ENCODE assay signal across 25 cellular contexts in genomic region chr20:37453288-37453687, GRCh38.
DNase-seq lines count a peak whose midpoint lies in the region; ATAC-seq and TF ChIP-seq lines count a peak whose summit lies in the region.
"Had no signal": no experiment of that assay in that cellular context is flagged by ENCODE, and none has a peak within 500 bp of the region (broad histone marks: within the 10 kb centered on the region; RNA-seq: fewer than 3 reads in every experiment).

No MANE protein-coding gene starts in this region.

- no peaks in the 10 kb centered on the region for H3K79me2 ChIP-seq in GM23338 (replicated peaks; ENCODE audit: insufficient read depth)

- H3K27ac Mint-ChIP-seq in CD14-positive monocyte (peak overlapping the region in 1 of 7 donors; percentile 34), GM23338 (no peak overlapping the region)
- H3K27ac Mint-ChIP-seq: CD8-positive, alpha-beta T cell had no signal

- H3K27ac ChIP-seq in GM23338 (ENCODE audit: low read depth) (no peak overlapping the region), RWPE2 (ENCODE audit: poor library complexity, severe bottlenecking) (no peak overlapping the region)
- H3K27ac ChIP-seq: PC-9, RWPE1 had no signal

- no peak for TF ChIP-seq CTCF in CD14-positive monocyte (IDR thresholded peaks at IDR 0.05)
- TF ChIP-seq CTCF in GM23338 (conservative IDR thresholded peaks at IDR 0.05; ENCODE audit: low read depth in 2 of 2): no peak
- TF ChIP-seq CTCF in RWPE2 (IDR thresholded peaks at IDR 0.05; ENCODE audit: poor library complexity, severe bottlenecking): no peak

- no peak for ATAC-seq in GM23338
- ATAC-seq in RWPE2 (ENCODE audit: low read depth): 0 out of 3 replicates have a peak, but pooled peaks have one; percentile 8
- ATAC-seq: CD8-positive, alpha-beta T cell had no signal

- no peaks in the 10 kb centered on the region for H3F3A ChIP-seq in GM23338 (replicated peaks; ENCODE audit: low read depth)

- no peaks in the 10 kb centered on the region for H3K36me3 ChIP-seq in GM23338 (ENCODE audit: insufficient read depth)
- H3K36me3 ChIP-seq in RWPE2 (ENCODE audit: low read depth): no peaks in the 10 kb centered on the region
- H3K36me3 ChIP-seq: MG63 had no signal

- H3K9me3 Mint-ChIP-seq in CD14-positive monocyte (peaks cover 10 to 31% (median 28%) of the 10 kb centered on the region in 7 donors), GM23338 (peaks cover 22% of the 10 kb centered on the region)

- H3K27me3 ChIP-seq in GM23338 (ENCODE audit: insufficient read depth) (no peaks in the 10 kb centered on the region), RWPE2 (ENCODE audit: insufficient read depth, poor library complexity, severe bottlenecking) (no peaks in the 10 kb centered on the region)

- no peaks in the 10 kb centered on the region for H4K20me1 ChIP-seq in GM23338 (replicated peaks; ENCODE audit: insufficient read depth)

- H3K4me1 Mint-ChIP-seq in CD14-positive monocyte (no peaks in the 10 kb centered on the region), GM23338 (no peaks in the 10 kb centered on the region)

- H3K4me3 ChIP-seq in GM23338: no peak overlapping the region
- no peak overlapping the region for H3K4me3 ChIP-seq in RWPE2 (ENCODE audit: severe bottlenecking)
- H3K4me3 ChIP-seq: MG63, PC-9 had no signal

- peak; percentile 4 for DNase-seq in CD14-positive monocyte (ENCODE audit: low spot score)
- DNase-seq in GM23338 (ENCODE audit: low spot score): no peak
- no peak for DNase-seq in RWPE2 (ENCODE audit: low spot score)
- DNase-seq in mesenteric fat pad (ENCODE audit: low spot score): peak; percentile 57
- no peak for DNase-seq in activated T-cell treated with anti-CD3 and anti-CD28 coated beads, Interleukin-2, amount 50 U/mL, for 48 hours
- DNase-seq in SIG-M5 (lab: John Stamatoyannopoulos, UW): no peak
- no peak for DNase-seq in T-helper 2 cell
- DNase-seq: C1 segment of cervical spinal cord; CD8-positive, alpha-beta T cell; DMS 273 treated with DMSO at 0.1 percent for 48 hours; DMS79; GF-D8; KG1; MG63; NCI-H1105 treated with DMSO at 0.1 percent for 48 hours; NCI-H146; NCI-H1930; NCI-H2107; NCI-H446; NCI-H524 treated with DMSO at 0.1 percent for 48 hours; NCI-H82; NK-92 treated with Interleukin-12 subunit alpha and Interleukin-12 subunit beta, amount 100 ng/mL, for 24 hours; PC-9 had no signal

- H2AFZ ChIP-seq in GM23338: no peak overlapping the region
- H2AFZ ChIP-seq: PC-9 had no signal

- no peak overlapping the region for H3K4me3 Mint-ChIP-seq in CD14-positive monocyte
- no peak overlapping the region for H3K4me3 Mint-ChIP-seq in GM23338
- H3K4me3 Mint-ChIP-seq: CD8-positive, alpha-beta T cell had no signal

- no peaks in the 10 kb centered on the region for H3K4me1 ChIP-seq in GM23338 (ENCODE audit: insufficient read depth)
- no peaks in the 10 kb centered on the region for H3K4me1 ChIP-seq in RWPE2 (ENCODE audit: insufficient read depth, poor library complexity, severe bottlenecking)
- H3K4me1 ChIP-seq: Caco-2 had no signal

- H3K27me3 Mint-ChIP-seq in CD14-positive monocyte (ENCODE audit: low read depth in 3 of 3) (peaks cover 3 to 16% (median 14%) of the 10 kb centered on the region in 3 donors), GM23338 (ENCODE audit: insufficient read depth, low read depth, poor library complexity) (peaks cover 6% of the 10 kb centered on the region)

- H3K36me3 Mint-ChIP-seq in CD14-positive monocyte (no peaks in the 10 kb centered on the region), GM23338 (ENCODE audit: low read depth) (peaks cover 3% of the 10 kb centered on the region; the same call in 1 of the 3 replicates)

- H3K4me2 ChIP-seq in GM23338: no peak overlapping the region
- H3K4me2 ChIP-seq: PC-9 had no signal

- no peaks in the 10 kb centered on the region for H3K9me3 ChIP-seq in RWPE2 (ENCODE audit: severe bottlenecking)

- intact Hi-C loops in CD14-positive monocyte (cut with micrococcal nuclease): no loop called here

- H3K9me2 ChIP-seq in GM23338 (ENCODE audit: insufficient read depth): 0 out of 2 replicates have a peak, but pooled peaks cover 5% of the 10 kb centered on the region

TF ChIP-seq in GM23338, 12 proteins besides CTCF, POLR2A, EP300 and RAD21:
- TF ChIP-seq NANOG (IDR thresholded peaks at IDR 0.05; ENCODE audit: borderline replicate concordance) (no peak), EZH2phosphoT487 (IDR thresholded peaks at IDR 0.05; ENCODE audit: unreplicated experiment) (no peak), EZH2 (IDR thresholded peaks at IDR 0.05; ENCODE audit: low read depth, unreplicated experiment) (no peak), ZNF331 (CRISPR knock-in tag; IDR thresholded peaks at IDR 0.05; ENCODE audit: low read depth) (no peak), POLR2AphosphoS5 (IDR thresholded peaks at IDR 0.05; ENCODE audit: low read depth) (no peak), REST (IDR thresholded peaks at IDR 0.05; ENCODE audit: unreplicated experiment) (peak; percentile 62), CREB1 (CRISPR knock-in tag; IDR thresholded peaks at IDR 0.05; ENCODE audit: low read depth) (no peak)
TF ChIP-seq in GM23338: peak in this region for 1.

Comparison
In these comparisons a context has a peak if more than half of its experiments do, and no peak if none do; other contexts are left out.
1. DNase-seq: peak in CD14-positive monocyte (single experiment) and mesenteric fat pad (single experiment); none in GM23338 (single experiment), RWPE2 (single experiment), activated T-cell treated with anti-CD3 and anti-CD28 coated beads, Interleukin-2, amount 50 U/mL, for 48 hours (0 of 2), SIG-M5 (single experiment) and T-helper 2 cell (0 of 5).